8 cellular contexts compared by ENCODE assay signal in the genomic region with DNA sequence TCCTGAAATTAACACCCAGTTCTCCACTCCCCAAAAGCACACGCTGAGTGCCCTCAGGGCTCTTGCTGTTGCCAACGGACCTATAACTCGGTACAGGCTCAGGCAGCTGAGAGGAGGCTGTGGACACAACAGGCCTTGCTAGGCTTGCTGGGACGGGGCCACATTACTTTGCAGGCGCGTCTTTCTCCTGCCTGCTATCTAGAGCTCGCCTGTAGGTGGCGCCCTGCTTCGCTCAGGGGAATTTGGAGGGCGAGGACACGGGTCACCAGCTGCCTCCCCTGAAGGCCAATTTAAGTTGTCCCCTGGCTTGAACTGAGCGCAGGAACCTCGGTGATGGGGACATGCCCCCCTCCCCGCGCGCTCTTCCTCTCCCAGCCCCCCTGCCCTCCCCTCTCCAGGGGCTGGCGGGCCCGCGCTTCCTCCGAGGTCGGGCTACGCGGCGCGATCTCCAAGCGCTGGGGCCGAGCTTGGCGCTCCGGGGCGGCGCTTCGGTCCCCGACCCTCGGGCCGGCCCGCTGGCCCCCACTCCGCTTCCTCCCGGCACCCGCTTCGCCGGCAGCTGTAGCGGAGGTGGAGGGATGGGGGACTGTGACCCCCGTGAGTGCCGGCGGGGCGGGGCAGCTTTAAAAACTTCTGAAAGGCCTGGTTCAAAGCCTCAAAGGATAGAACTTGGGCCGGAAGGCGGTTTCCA. TPM values are rescaled to one million over a fixed set of nuclear protein-coding genes. Genes with fewer than 3 reads are reported as not detected.
DNase-seq lines count a peak whose midpoint lies in the region; ATAC-seq and TF ChIP-seq lines count a peak whose summit lies in the region.

No MANE protein-coding gene starts in this region.

- H3K9me3 ChIP-seq in OCI-LY1 (ENCODE audit: low read length) = no peaks in the 10 kb centered on the region
- no peaks in the 10 kb centered on the region for H3K9me3 ChIP-seq in mucosa of descending colon

- TF ChIP-seq CTCF in C4-2B (conservative IDR thresholded peaks at IDR 0.05) (peak; percentile 97), OCI-LY1 (IDR thresholded peaks at IDR 0.05; ENCODE audit: low read length) (peak; percentile 93), epithelial cell of proximal tubule (conservative IDR thresholded peaks at IDR 0.05; ENCODE audit: low read depth, low read length) (peak; percentile 94), mucosa of descending colon (IDR thresholded peaks at IDR 0.05) (peak; percentile 95)

- H3K27ac ChIP-seq in C4-2B (peak overlapping the region; percentile 76), OCI-LY1 (ENCODE audit: low read depth, low read length, poor library complexity, severe bottlenecking) (no peak overlapping the region)

- peak; percentile 72 for ATAC-seq in GM19467 (IDR thresholded peaks at IDR 0.05; ENCODE audit: unreplicated experiment)
- peak; percentile 91 for ATAC-seq in mucosa of descending colon

- H3K36me3 ChIP-seq in OCI-LY1 (ENCODE audit: insufficient read depth, low read length) (no peaks in the 10 kb centered on the region), mucosa of descending colon (ENCODE audit: low read depth) (no peaks in the 10 kb centered on the region)

- peaks cover 24% of the 10 kb centered on the region for H3K4me1 ChIP-seq in OCI-LY1 (ENCODE audit: insufficient read depth, low read length, severe bottlenecking)
- peaks cover 15% of the 10 kb centered on the region for H3K4me1 ChIP-seq in mucosa of descending colon (ENCODE audit: low read depth)

- H3K4me3 ChIP-seq in OCI-LY1 (ENCODE audit: low read depth, low read length, poor library complexity, severe bottlenecking) = peak overlapping the region; percentile 78
- peak overlapping the region; percentile 81 for H3K4me3 ChIP-seq in epithelial cell of proximal tubule (ENCODE audit: low read depth, low read length)
- H3K4me3 ChIP-seq in mucosa of descending colon = peak overlapping the region; percentile 61

- peak in 75 of 76 experiments; percentile 47 to 97 (median 89) for DNase-seq in HUDEP-2 (lab: John Stamatoyannopoulos, UW; ENCODE audit: unreplicated experiment in 76 of 76)
- DNase-seq in activated T-cell treated with anti-CD3 and anti-CD28 coated beads for 4 hours = peak; percentile 91
- no peak for DNase-seq in epithelial cell of proximal tubule (ENCODE audit: low read depth)
- peak; percentile 91 to 98 (median 97) for DNase-seq in mucosa of descending colon
- peak; percentile 76 to 88 for DNase-seq in stimulated activated CD8-positive, alpha-beta memory T cell treated with anti-CD3 and anti-CD28 coated beads, Interleukin-2, amount 100 ng/mL, for 48 hours (ENCODE audit: low read depth in 2 of 2)

- no peaks in the 10 kb centered on the region for H4K20me1 ChIP-seq in OCI-LY1 (ENCODE audit: insufficient read depth, low read length)

- no peaks in the 10 kb centered on the region for H3K9me2 ChIP-seq in OCI-LY1 (ENCODE audit: low read depth, low read length)

- H3F3A ChIP-seq in OCI-LY1 (ENCODE audit: insufficient read depth, low read length) = no peaks in the 10 kb centered on the region

- H2AFZ ChIP-seq in OCI-LY1 (ENCODE audit: low read length) = peak overlapping the region; percentile 35; the same call in 1 of the 2 replicates

- no peaks in the 10 kb centered on the region for H3K27me3 ChIP-seq in OCI-LY1 (ENCODE audit: insufficient read depth, low read length)

- intact Hi-C loops in mucosa of descending colon (cut with DNase I, micrococcal nuclease) = loop anchor here (10.0 kb wide), 3 partner anchors 285 to 1075 kb away; no protein-coding TSS in a partner anchor

- peak overlapping the region; percentile 79 for H3K9ac ChIP-seq in OCI-LY1 (ENCODE audit: low read length)

- peak overlapping the region; percentile 82 for H3K4me2 ChIP-seq in OCI-LY1 (ENCODE audit: low read length)

- no peaks in the 10 kb centered on the region for H3K79me2 ChIP-seq in OCI-LY1 (ENCODE audit: insufficient read depth, low read length)

RNA-seq across cellular contexts. Expression of a gene that starts 32.4 kb away (rescaled TPM):
- 0.58 and 1.6 TPM in 2 replicates for total RNA-seq in epithelial cell of proximal tubule
- 100 to 1,000 TPM in 1 of 3 donors, 10 to 100 TPM in 2; 46.4 to 145 (median 51.1) TPM for total RNA-seq in mucosa of descending colon

Comparison
In these comparisons a context has a peak if more than half of its experiments do, and no peak if none do; other contexts are left out.
1. RNA of a gene that starts 32.4 kb away (total RNA-seq): 46.4 to 145 TPM in mucosa of descending colon; 0.58 to 1.6 TPM in epithelial cell of proximal tubule; every median in the first group is over 10 times any median in the second.
2. Peak in every context shown above with its lines, with median percentiles within 50 percentile points of each other: CTCF ChIP-seq and H3K4me3 ChIP-seq.